ENCODE assay signal across 26 cellular contexts in genomic region chr1:161723459-161724149, GRCh38. TPM values are rescaled to one million over a fixed set of nuclear protein-coding genes. Genes with fewer than 3 reads are reported as not detected.
A peak's percentile ranks its signal among the peaks of the same experiment; 100 is the strongest.
DNase-seq lines count a peak whose midpoint lies in the region; ATAC-seq and TF ChIP-seq lines count a peak whose summit lies in the region.
"Had no signal": no experiment of that assay in that cellular context is flagged by ENCODE, and none has a peak within 500 bp of the region (broad histone marks: within the 10 kb centered on the region; RNA-seq: fewer than 3 reads in every experiment).

No MANE protein-coding gene starts in this region.

- 95% methylated on average over 5 of the region's 8 CpGs for WGBS in mammary epithelial cell (ENCODE audit: low coverage, missing lambda C conversion rate)

- dilution Hi-C loops in mammary epithelial cell (cut with HindIII; ENCODE audit: low sequenced_read_pairs): no loop called here

- intact Hi-C loops in mammary epithelial cell (cut with micrococcal nuclease) (no loop called here), breast epithelium (cut with DNase I; ENCODE audit: low total_unique reads) (no loop called here), PC-9 (cut with micrococcal nuclease; ENCODE audit: unreplicated experiment) (no loop called here)

- H3K9me3 ChIP-seq in mammary epithelial cell (replicated peaks; ENCODE audit: insufficient read depth, low read length): no peaks in the 10 kb centered on the region
- H3K9me3 ChIP-seq in breast epithelium: no peaks in the 10 kb centered on the region
- H3K9me3 ChIP-seq in PC-9 (ENCODE audit: insufficient read depth, low read depth): no peaks in the 10 kb centered on the region
- H3K9me3 ChIP-seq: gastrocnemius medialis, testis had no signal

- no peak for TF ChIP-seq CTCF in mammary epithelial cell (conservative IDR thresholded peaks at IDR 0.05 in 1 of 2, IDR thresholded peaks at IDR 0.05 in 1 of 2; ENCODE audit: extremely low read depth in 1 of 2, insufficient read depth in 1 of 2, low read depth in 1 of 2, low read length in 2 of 2)
- no peak for TF ChIP-seq CTCF in breast epithelium (IDR thresholded peaks at IDR 0.05)
- TF ChIP-seq CTCF in PC-9 (conservative IDR thresholded peaks at IDR 0.05): no peak

- CTCF ChIA-PET in mammary epithelial cell (lab: Charles Lee; ENCODE audit: low non-redundant PET) (no interaction called here), PC-9 (lab: Charles Lee) (no interaction called here)

- H3K27ac ChIP-seq in mammary epithelial cell (ENCODE audit: insufficient read depth, low read depth, low read length) (no peak overlapping the region), breast epithelium (no peak overlapping the region), PC-9 (no peak overlapping the region)
- H3K27ac ChIP-seq: gastrocnemius medialis, testis had no signal

- BruUV-seq in mammary epithelial cell (replicated peaks; lab: Mats Ljungman, UMichigan): no TSS peak
- no TSS peak for BruUV-seq in PC-9 (replicated peaks; lab: Mats Ljungman, UMichigan)

- H3F3A ChIP-seq in PC-9 (ENCODE audit: insufficient read depth, low read depth): peaks cover 4% of the 10 kb centered on the region; the same call in 1 of the 2 replicates

- H3K9me2 ChIP-seq in PC-9 (ENCODE audit: insufficient read depth): no peaks in the 10 kb centered on the region

- H2AFZ ChIP-seq in mammary epithelial cell (ENCODE audit: low read depth, low read length) (no peak overlapping the region), PC-9 (no peak overlapping the region)

- H3K27me3 ChIP-seq in mammary epithelial cell (ENCODE audit: insufficient read depth, low read length): no peaks in the 10 kb centered on the region
- no peaks in the 10 kb centered on the region for H3K27me3 ChIP-seq in breast epithelium
- H3K27me3 ChIP-seq in PC-9 (ENCODE audit: insufficient read depth, low read depth): no peaks in the 10 kb centered on the region
- H3K27me3 ChIP-seq: testis had no signal

- no peak overlapping the region for H3K9ac ChIP-seq in mammary epithelial cell (ENCODE audit: insufficient read depth, low read length)

- TF ChIP-seq POLR2A in breast epithelium (IDR thresholded peaks at IDR 0.05): no peak

- H3K4me2 ChIP-seq in mammary epithelial cell (ENCODE audit: insufficient read depth, low read depth, low read length): no peak overlapping the region
- peak overlapping the region; percentile 32 for H3K4me2 ChIP-seq in PC-9

- H3K4me3 ChIP-seq in mammary epithelial cell (replicated peaks in 1 of 3; ENCODE audit: insufficient read depth in 1 of 3, low read depth in 2 of 3, low read length in 3 of 3) (no peak overlapping the region), breast epithelium (no peak overlapping the region), PC-9 (no peak overlapping the region)
- H3K4me3 ChIP-seq: gastrocnemius medialis, testis had no signal

- H3K79me2 ChIP-seq in mammary epithelial cell (ENCODE audit: insufficient read depth, low read length) (peaks cover 5% of the 10 kb centered on the region), PC-9 (ENCODE audit: low read depth) (peaks cover 18% of the 10 kb centered on the region)

- H3K36me3 ChIP-seq in mammary epithelial cell (ENCODE audit: insufficient read depth, low read length) (no peaks in the 10 kb centered on the region), breast epithelium (no peaks in the 10 kb centered on the region), PC-9 (ENCODE audit: low read depth) (no peaks in the 10 kb centered on the region)
- H3K36me3 ChIP-seq: gastrocnemius medialis had no signal

- no peaks in the 10 kb centered on the region for H4K20me1 ChIP-seq in mammary epithelial cell (ENCODE audit: insufficient read depth, low read length)
- no peaks in the 10 kb centered on the region for H4K20me1 ChIP-seq in PC-9 (ENCODE audit: insufficient read depth)

- DNase-seq in mammary epithelial cell (peak; percentile 54), breast epithelium (ENCODE audit: low spot score in 2 of 2) (no peak), PC-9 (peak; percentile 20 to 61), iPS-NIHi11 (ENCODE audit: low spot score) (peak; percentile 35), SKM-1 (lab: John Stamatoyannopoulos, UW; ENCODE audit: unreplicated experiment) (no peak)
- DNase-seq in stimulated activated CD4-positive, alpha-beta T cell treated with anti-CD3 and anti-CD28 coated beads, Interleukin-12 subunit alpha, Interleukin-12 subunit beta, amount 100 ng/mL, for 4 hours: no peak
- no peak for DNase-seq in activated T-cell treated with anti-CD3 and anti-CD28 coated beads, Interleukin-2, amount 50 U/mL, for 48 hours
- DNase-seq: activated CD4-positive, alpha-beta T cell treated with anti-CD3 and anti-CD28 coated beads for 36 hours; activated CD8-positive, alpha-beta memory T cell treated with anti-CD3 and anti-CD28 coated beads for 24 hours; activated gamma-delta T cell; activated naive CD8-positive, alpha-beta T cell treated with anti-CD3 and anti-CD28 coated beads, Interleukin-2, amount 10 ng/mL, durations not matched to agents 7 days and 5 days; AML-193; cerebellar nuclear complex; DMS79; gastrocnemius medialis; hippocampal formation; mesenchymal stem cell; NCI-H1105; NCI-H187 treated with DMSO at 0.1 percent for 48 hours; NCI-H524 treated with DMSO at 0.1 percent for 48 hours; stimulated activated naive CD4-positive, alpha-beta T cell treated with Interleukin-2 at 50 U/mL for 16 hours; testis had no signal

- in situ Hi-C loops in mammary epithelial cell (cut with MboI; ENCODE audit: low sequenced_read_pairs in 2 of 2): no loop called here

- H3K4me1 ChIP-seq in mammary epithelial cell (ENCODE audit: insufficient read depth, low read length) (peaks cover 17% of the 10 kb centered on the region), breast epithelium (no peaks in the 10 kb centered on the region), PC-9 (replicated peaks; ENCODE audit: insufficient read depth) (peaks cover 49% of the 10 kb centered on the region)

- POLR2A ChIA-PET in PC-9 (lab: Charles Lee; ENCODE audit: unreplicated experiment): no interaction called here

- ATAC-seq in GM21515 (IDR thresholded peaks at IDR 0.05; ENCODE audit: unreplicated experiment): no peak
- ATAC-seq: activated CD4-positive, alpha-beta T cell treated with anti-CD3 and anti-CD28 coated beads for 36 hours; gastrocnemius medialis; left lobe of liver had no signal

RNA-seq across cellular contexts. Expression of gene FCRLB, which starts 2.3 kb away (rescaled TPM):
- 1 to 10 TPM in 1 of 2 donors, under 1 TPM in 1; 0.67 to 1.1 TPM for total RNA-seq in mammary epithelial cell
- polyA plus RNA-seq in mammary epithelial cell: 0.93 TPM
- 2.0 TPM for polyA minus RNA-seq in mammary epithelial cell
- 1 to 10 TPM in 1 of 3 donors, under 1 TPM in 2; 0.15 to 1.1 (median 0.33) TPM for total RNA-seq in breast epithelium
- total RNA-seq in PC-9 (2021): 1.0 and 1.5 TPM in 2 replicates
- total RNA-seq: activated CD4-positive, alpha-beta T cell treated with anti-CD3 and anti-CD28 coated beads for 36 hours; gastrocnemius medialis had no signal

RNA-seq across cellular contexts. Expression of gene FCRLA, which starts 16.6 kb away (rescaled TPM):
- total RNA-seq in mammary epithelial cell (1 to 10 TPM in 1 of 2 donors, under 1 TPM in 1; 0.67 to 4.4 TPM), breast epithelium (under 1 TPM in 1 of 3 donors, not detected in 2; 0.15 TPM), PC-9 (2021) (0.20 TPM in 1 of 2 replicates, not detected in the other)
- 3.5 TPM for polyA plus RNA-seq in mammary epithelial cell
- 0.41 TPM for polyA minus RNA-seq in mammary epithelial cell
- total RNA-seq: activated CD4-positive, alpha-beta T cell treated with anti-CD3 and anti-CD28 coated beads for 36 hours; dermis microvascular lymphatic vessel endothelial cell; gastrocnemius medialis; left lobe of liver; pulmonary artery endothelial cell; testis had no signal

RNA-seq across cellular contexts. Expression of gene DUSP12, which starts 26.0 kb away (rescaled TPM):
- total RNA-seq in mammary epithelial cell: 10 to 100 TPM; 22.3 to 32.4 TPM
- 21.4 TPM for polyA plus RNA-seq in mammary epithelial cell
- 1.4 TPM for polyA minus RNA-seq in mammary epithelial cell
- total RNA-seq in breast epithelium: 10 to 100 TPM; 14.6 to 44.9 (median 36.1) TPM
- total RNA-seq in PC-9 (2021): 21.0 and 23.6 TPM in 2 replicates

RNA-seq across cellular contexts. Expression of gene ATF6, which starts 42.5 kb away (rescaled TPM):
- 10 to 100 TPM; 21.9 to 32.7 TPM for total RNA-seq in mammary epithelial cell
- polyA plus RNA-seq in mammary epithelial cell: 12.2 TPM
- polyA minus RNA-seq in mammary epithelial cell: 20.8 TPM
- 10 to 100 TPM; 31.0 to 56.1 (median 34.1) TPM for total RNA-seq in breast epithelium
- total RNA-seq in PC-9 (2021): 14.6 and 19.5 TPM in 2 replicates

Comparison
In these comparisons a context has a peak if more than half of its experiments do, and no peak if none do; other contexts are left out.
1. DNase-seq: peak in mammary epithelial cell (single experiment), PC-9 (2 of 2) and iPS-NIHi11 (single experiment); none in breast epithelium (0 of 2), SKM-1 (single experiment), stimulated activated CD4-positive, alpha-beta T cell treated with anti-CD3 and anti-CD28 coated beads, Interleukin-12 subunit alpha, Interleukin-12 subunit beta, amount 100 ng/mL, for 4 hours (single experiment) and activated T-cell treated with anti-CD3 and anti-CD28 coated beads, Interleukin-2, amount 50 U/mL, for 48 hours (0 of 2).